Comparison of ENCODE assay signal across 1 cellular context in genomic region chr17:7312432-7313027, GRCh38.
A peak's percentile ranks its signal among the peaks of the same experiment; 100 is the strongest.
TF ChIP-seq lines count a peak whose summit lies in the region.

No MANE protein-coding gene starts in this region.

TF ChIP-seq in HCT116, 20 proteins besides CTCF, POLR2A, EP300 and RAD21:
- no peak for TF ChIP-seq SRF (IDR thresholded peaks at IDR 0.05; ENCODE audit: low read depth)
- no peak for TF ChIP-seq TCF7L2 (IDR thresholded peaks at IDR 0.05; ENCODE audit: borderline replicate concordance, extremely low read depth, insufficient read depth, insufficient read length)
- TF ChIP-seq SP1 (IDR thresholded peaks at IDR 0.05; ENCODE audit: low read depth): no peak
- peak; percentile 10; the same call in 1 of the 2 replicates for TF ChIP-seq POLR2AphosphoS5 (IDR thresholded peaks at IDR 0.05; ENCODE audit: low read depth, low read length)
- no peak for TF ChIP-seq EZH2 (IDR thresholded peaks at IDR 0.05)
